ENCODE assay signal across 1 cellular context in the genomic region with DNA sequence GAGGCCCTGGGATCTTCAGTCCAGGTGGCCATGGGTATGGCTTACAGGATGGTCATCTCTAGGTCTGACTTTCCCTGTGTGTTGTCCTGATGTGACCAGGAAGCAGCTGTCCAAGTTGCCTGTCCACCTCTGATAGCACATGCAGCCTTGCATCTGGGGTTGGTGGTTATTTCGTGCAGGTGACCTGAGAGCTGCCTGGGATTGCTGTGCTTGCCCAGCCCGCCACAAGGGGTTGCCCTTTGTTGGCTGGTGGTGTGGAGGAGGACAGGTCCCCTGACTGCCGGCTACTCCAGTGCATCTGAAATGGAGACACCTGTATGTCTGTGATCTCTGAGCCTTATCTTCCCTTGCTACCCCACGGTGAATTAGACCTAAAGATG.
TF ChIP-seq lines count a peak whose summit lies in the region.

No MANE protein-coding gene starts in this region.

TF ChIP-seq in HepG2, 621 proteins besides CTCF, POLR2A, EP300 and RAD21 (continued from another document):
- TF ChIP-seq, protein P1, sequence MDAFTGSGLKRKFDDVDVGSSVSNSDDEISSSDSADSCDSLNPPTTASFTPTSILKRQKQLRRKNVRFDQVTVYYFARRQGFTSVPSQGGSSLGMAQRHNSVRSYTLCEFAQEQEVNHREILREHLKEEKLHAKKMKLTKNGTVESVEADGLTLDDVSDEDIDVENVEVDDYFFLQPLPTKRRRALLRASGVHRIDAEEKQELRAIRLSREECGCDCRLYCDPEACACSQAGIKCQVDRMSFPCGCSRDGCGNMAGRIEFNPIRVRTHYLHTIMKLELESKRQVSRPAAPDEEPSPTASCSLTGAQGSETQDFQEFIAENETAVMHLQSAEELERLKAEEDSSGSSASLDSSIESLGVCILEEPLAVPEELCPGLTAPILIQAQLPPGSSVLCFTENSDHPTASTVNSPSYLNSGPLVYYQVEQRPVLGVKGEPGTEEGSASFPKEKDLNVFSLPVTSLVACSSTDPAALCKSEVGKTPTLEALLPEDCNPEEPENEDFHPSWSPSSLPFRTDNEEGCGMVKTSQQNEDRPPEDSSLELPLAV (CRISPR knock-in tag; conservative IDR thresholded peaks at IDR 0.05; ENCODE audit: low read depth): no peak
